Comparison of ENCODE assay signal across 10 cellular contexts in genomic region chr19:35040474-35040825, GRCh38. TPM values are rescaled to one million over a fixed set of nuclear protein-coding genes. Genes with fewer than 3 reads are reported as not detected.
DNase-seq lines count a peak whose midpoint lies in the region; ATAC-seq, FAIRE-seq and TF ChIP-seq lines count a peak whose summit lies in the region.
"Had no signal": no experiment of that assay in that cellular context is flagged by ENCODE, and none has a peak within 500 bp of the region (broad histone marks: within the 10 kb centered on the region; RNA-seq: fewer than 3 reads in every experiment).

No MANE protein-coding gene starts in this region.

- no peaks in the 10 kb centered on the region for H3K27me3 ChIP-seq in CD4-positive, alpha-beta T cell (ENCODE audit: control insufficient read depth, insufficient read depth, low read length)
- H3K27me3 ChIP-seq in RWPE2 (ENCODE audit: insufficient read depth, poor library complexity, severe bottlenecking) (no peaks in the 10 kb centered on the region), iPS-15b (ENCODE audit: control insufficient read depth, insufficient read depth, low read length) (no peaks in the 10 kb centered on the region), prostate gland (replicated peaks; ENCODE audit: insufficient read depth) (no peaks in the 10 kb centered on the region)

- H3K27ac Mint-ChIP-seq in CD4-positive, alpha-beta T cell, result no peak overlapping the region

- POLR2A ChIA-PET in CD4-positive, alpha-beta T cell (lab: Charles Lee), result no interaction called here

- no peak for DNase-seq in CD4-positive, alpha-beta T cell
- DNase-seq in RWPE2 (ENCODE audit: low spot score) (peak; percentile 51), prostate gland (ENCODE audit: low spot score) (no peak), H54 (ENCODE audit: insufficient read length, low spot score) (no peak), NCI-H1105 (lab: John Stamatoyannopoulos, UW) (no peak), islet precursor cell (no peak)
- DNase-seq: NCI-H345 had no signal

- H3K36me3 Mint-ChIP-seq in CD4-positive, alpha-beta T cell (ENCODE audit: low read depth), result no peaks in the 10 kb centered on the region

- H3K9me3 Mint-ChIP-seq in CD4-positive, alpha-beta T cell, result no peaks in the 10 kb centered on the region

- CTCF ChIA-PET in CD4-positive, alpha-beta T cell (lab: Charles Lee), result no interaction called here

- peak overlapping the region; percentile 60 for H3K9ac ChIP-seq in iPS-15b (ENCODE audit: low read depth, low read length)

- no peak overlapping the region for H3K27ac ChIP-seq in CD4-positive, alpha-beta T cell (ENCODE audit: low read depth, low read length)
- H3K27ac ChIP-seq in RWPE2 (ENCODE audit: poor library complexity, severe bottlenecking) (no peak overlapping the region), prostate gland (peak overlapping the region; percentile 54 to 64)

- peak overlapping the region; percentile 72 for H3K4me3 Mint-ChIP-seq in CD4-positive, alpha-beta T cell

- H3K4me1 Mint-ChIP-seq in CD4-positive, alpha-beta T cell (ENCODE audit: low read depth), result peaks cover 50% of the 10 kb centered on the region

- no peak for FAIRE-seq in H54 (lab: Jason Lieb, UNC)

- ATAC-seq in CD4-positive, alpha-beta T cell (ENCODE audit: poor library complexity), result peak; percentile 37
- ATAC-seq in RWPE2 (ENCODE audit: low read depth), result no peak
- no peak for ATAC-seq in HG03342 (IDR thresholded peaks at IDR 0.05; ENCODE audit: unreplicated experiment)

- H3K9me3 ChIP-seq in CD4-positive, alpha-beta T cell (ENCODE audit: control insufficient read depth, low read length), result no peaks in the 10 kb centered on the region
- no peaks in the 10 kb centered on the region for H3K9me3 ChIP-seq in RWPE2 (ENCODE audit: severe bottlenecking)
- H3K9me3 ChIP-seq in iPS-15b (ENCODE audit: control insufficient read depth, insufficient read depth, low read length), result no peaks in the 10 kb centered on the region
- no peaks in the 10 kb centered on the region for H3K9me3 ChIP-seq in prostate gland

- no peak for TF ChIP-seq POLR2A in prostate gland (IDR thresholded peaks at IDR 0.05)
- TF ChIP-seq POLR2A in H54 (IDR thresholded peaks at IDR 0.05; ENCODE audit: low read depth, low read length), result no peak

- H3K27me3 Mint-ChIP-seq in CD4-positive, alpha-beta T cell, result peaks cover 15% of the 10 kb centered on the region

- no peak for TF ChIP-seq CTCF in CD4-positive, alpha-beta T cell (IDR thresholded peaks at IDR 0.05)
- TF ChIP-seq CTCF in RWPE2 (IDR thresholded peaks at IDR 0.05; ENCODE audit: poor library complexity, severe bottlenecking) (no peak), prostate gland (IDR thresholded peaks at IDR 0.05) (no peak)

- H3K4me1 ChIP-seq in RWPE2 (ENCODE audit: insufficient read depth, poor library complexity, severe bottlenecking), result no peaks in the 10 kb centered on the region
- peaks cover 13% of the 10 kb centered on the region for H3K4me1 ChIP-seq in iPS-15b (ENCODE audit: control insufficient read depth, insufficient read depth, low read length)
- peaks cover 3% of the 10 kb centered on the region for H3K4me1 ChIP-seq in prostate gland (replicated peaks)

- intact Hi-C loops in CD4-positive, alpha-beta T cell (cut with DNase I, micrococcal nuclease), result no loop called here
- intact Hi-C loops in prostate gland (cut with DNase I), result no loop called here

- H3K4me3 ChIP-seq in RWPE2 (ENCODE audit: severe bottlenecking) (no peak overlapping the region), iPS-15b (ENCODE audit: low read depth, low read length) (peak overlapping the region; percentile 53), prostate gland (no peak overlapping the region)

- WGBS in prostate gland, result 61% methylated on average over 11 of the region's 11 CpGs

- H3K36me3 ChIP-seq in RWPE2 (ENCODE audit: low read depth), result no peaks in the 10 kb centered on the region
- no peaks in the 10 kb centered on the region for H3K36me3 ChIP-seq in iPS-15b (ENCODE audit: control insufficient read depth, insufficient read depth, low read length)
- H3K36me3 ChIP-seq in prostate gland, result no peaks in the 10 kb centered on the region

RNA-seq across cellular contexts. Expression of gene HPN, which starts 1.1 kb away (rescaled TPM):
- not detected for total RNA-seq in CD4-positive, alpha-beta T cell
- 10 to 100 TPM; 14.8 to 22.6 TPM for total RNA-seq in prostate gland
- total RNA-seq: endothelial cell of umbilical vein had no signal

RNA-seq across cellular contexts. Expression of gene SCN1B, which starts 10.2 kb away (rescaled TPM):
- total RNA-seq in CD4-positive, alpha-beta T cell, result 1 to 10 TPM; 1.4 to 2.3 TPM
- 10 to 100 TPM in 1 of 2 donors, 1 to 10 TPM in 1; 9.7 to 10.6 TPM for total RNA-seq in prostate gland

RNA-seq across cellular contexts. Expression of gene GRAMD1A, which starts 40.3 kb away (rescaled TPM):
- total RNA-seq in CD4-positive, alpha-beta T cell, result 100 to 1,000 TPM; 221 to 229 TPM
- total RNA-seq in prostate gland, result 100 to 1,000 TPM in 1 of 2 donors, 10 to 100 TPM in 1; 32.2 to 120 TPM

Comparison
In these comparisons a context has a peak if more than half of its experiments do, and no peak if none do; other contexts are left out.
1. H3K27ac ChIP-seq: peak in prostate gland (2 of 2); none in CD4-positive, alpha-beta T cell (single experiment) and RWPE2 (single experiment).
2. RNA of gene HPN, which starts 1.1 kb away (total RNA-seq): 14.8 to 22.6 TPM in prostate gland; not detected in CD4-positive, alpha-beta T cell; every median in the first group is over 10 times any median in the second.